22 cellular contexts compared by ENCODE assay signal in the genomic region with DNA sequence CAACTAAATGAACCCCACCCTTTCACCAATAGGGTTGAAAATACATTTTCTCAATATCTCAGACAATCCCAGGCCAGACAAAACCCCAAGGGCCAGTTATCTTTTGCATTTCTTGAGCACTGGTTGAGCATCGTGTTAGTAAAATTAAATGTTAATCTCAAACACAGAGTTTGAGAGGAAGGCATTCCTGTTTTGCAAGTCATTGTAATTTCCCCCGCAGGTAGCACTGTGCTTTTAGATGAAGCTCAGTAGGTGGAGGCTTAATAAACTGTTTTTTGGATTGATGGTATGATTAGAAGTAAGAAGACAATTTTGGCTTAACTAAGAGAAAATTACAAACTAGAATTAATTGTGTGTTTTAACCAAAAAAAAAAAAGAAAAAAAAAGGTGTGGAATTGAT.
"Had no signal": no experiment of that assay in that cellular context is flagged by ENCODE, and none has a peak within 500 bp of the region (broad histone marks: within the 10 kb centered on the region; RNA-seq: fewer than 3 reads in every experiment).

No MANE protein-coding gene starts in this region.

- FAIRE-seq: kidney, pancreas, urothelium cell line had no signal

- H3K36me3 ChIP-seq: esophagus squamous epithelium, gastroesophageal sphincter, left ventricle myocardium inferior, lower lobe of right lung, pancreas had no signal

- H3K27ac Mint-ChIP-seq: memory B cell, nephron, progenitor cell of endocrine pancreas had no signal

- H3K36me3 Mint-ChIP-seq: memory B cell had no signal

- H3K4me1 Mint-ChIP-seq: nephron had no signal

- H3K4me2 ChIP-seq: smooth muscle cell had no signal

- H3K9me3 Mint-ChIP-seq: memory B cell, nephron had no signal

- H3K27ac ChIP-seq: esophagus squamous epithelium, gastroesophageal sphincter, left ventricle myocardium inferior, lower lobe of right lung, pancreas had no signal

- H3K4me3 ChIP-seq: esophagus squamous epithelium, gastroesophageal sphincter, left ventricle myocardium inferior, lower lobe of right lung, pancreas, smooth muscle cell had no signal

- ATAC-seq: gastroesophageal sphincter, left cardiac atrium, lower lobe of right lung, pancreas, right cardiac atrium had no signal

- H3K27me3 ChIP-seq: esophagus squamous epithelium, gastroesophageal sphincter, pancreas had no signal

- H3K9me3 ChIP-seq: esophagus squamous epithelium, gastroesophageal sphincter, left ventricle myocardium inferior, lower lobe of right lung, pancreas had no signal

- H3K27me3 Mint-ChIP-seq: memory B cell, progenitor cell of endocrine pancreas had no signal

- DNase-seq: effector memory CD4-positive, alpha-beta T cell; esophagus squamous epithelium; foreskin fibroblast; glutamatergic neuron; kidney; left cardiac atrium; left ventricle myocardium inferior; lower lobe of right lung; midbrain; naive B cell; occipital lobe; pancreas; right cardiac atrium; stimulated activated CD4-positive, alpha-beta T cell treated with anti-CD3 and anti-CD28 coated beads, Interleukin-2, amount 100 ng/mL, for 48 hours; stimulated activated naive CD4-positive, alpha-beta T cell treated with Interleukin-2 at 50 U/mL for 16 hours; trophoblast cell had no signal

- H3K4me3 Mint-ChIP-seq: memory B cell, naive B cell, nephron had no signal

- H3K4me1 ChIP-seq: left ventricle myocardium inferior, lower lobe of right lung, pancreas had no signal
